In genomic region chr7:70092314-70093303, GRCh38 we compare ENCODE assay signal across 11 cellular contexts.
A peak's percentile ranks its signal among the peaks of the same experiment; 100 is the strongest.
DNase-seq lines count a peak whose midpoint lies in the region; ATAC-seq and TF ChIP-seq lines count a peak whose summit lies in the region.
"Had no signal": no experiment of that assay in that cellular context is flagged by ENCODE, and none has a peak within 500 bp of the region (broad histone marks: within the 10 kb centered on the region; RNA-seq: fewer than 3 reads in every experiment).

No MANE protein-coding gene starts in this region.

- no peak for ATAC-seq in GM23338
- no peak for ATAC-seq in stimulated activated naive B cell treated with anti-CD40 and anti-IgM and Interleukin-4, amounts not matched to agents 10 μg/mL and 1 μg/mL and 100 μg/mL, for 72 hours (replicated peaks)

- H3K36me3 ChIP-seq in BJ (ENCODE audit: control insufficient read depth, insufficient read depth, low read length): no peaks in the 10 kb centered on the region
- H3K36me3 ChIP-seq in GM23338 (ENCODE audit: insufficient read depth): no peaks in the 10 kb centered on the region; the same call in 1 of the 2 replicates
- H3K36me3 ChIP-seq: breast epithelium, upper lobe of left lung had no signal

- H3K4me1 Mint-ChIP-seq in GM23338: peaks cover 18% of the 10 kb centered on the region
- H3K4me1 Mint-ChIP-seq in stimulated activated naive B cell treated with anti-CD40 and anti-IgM and Interleukin-4, amounts not matched to agents 10 μg/mL and 1 μg/mL and 100 μg/mL, for 72 hours: no peaks in the 10 kb centered on the region
- H3K4me1 Mint-ChIP-seq: activated CD4-positive, alpha-beta T cell treated with anti-CD3 and anti-CD28 coated beads, Interleukin-2, amount 10 ng/mL, durations not matched to agents 24 days and 14 days had no signal

- H3K27me3 ChIP-seq in BJ (ENCODE audit: control insufficient read depth, insufficient read depth, low read length): no peaks in the 10 kb centered on the region
- H3K27me3 ChIP-seq in GM23338 (ENCODE audit: insufficient read depth): no peaks in the 10 kb centered on the region
- H3K27me3 ChIP-seq: breast epithelium, upper lobe of left lung had no signal

- TF ChIP-seq CTCF in BJ (IDR thresholded peaks at IDR 0.05; ENCODE audit: insufficient read depth, low read depth, low read length): no peak
- TF ChIP-seq CTCF in astrocyte of the spinal cord (IDR thresholded peaks at IDR 0.05; ENCODE audit: low read depth, low read length): no peak
- no peak for TF ChIP-seq CTCF in GM23338 (conservative IDR thresholded peaks at IDR 0.05; ENCODE audit: low read depth in 2 of 2)

- H4K20me1 ChIP-seq in GM23338 (replicated peaks; ENCODE audit: insufficient read depth): no peaks in the 10 kb centered on the region

- H3K4me3 Mint-ChIP-seq in GM23338: no peak overlapping the region
- H3K4me3 Mint-ChIP-seq in stimulated activated naive B cell treated with anti-CD40 and anti-IgM and Interleukin-4, amounts not matched to agents 10 μg/mL and 1 μg/mL and 100 μg/mL, for 72 hours: no peak overlapping the region
- H3K4me3 Mint-ChIP-seq: activated CD4-positive, alpha-beta T cell treated with anti-CD3 and anti-CD28 coated beads, Interleukin-2, amount 10 ng/mL, durations not matched to agents 24 days and 14 days had no signal

- H3K27me3 Mint-ChIP-seq in GM23338 (ENCODE audit: insufficient read depth, low read depth, poor library complexity): peaks cover 4% of the 10 kb centered on the region
- no peaks in the 10 kb centered on the region for H3K27me3 Mint-ChIP-seq in stimulated activated naive B cell treated with anti-CD40 and anti-IgM and Interleukin-4, amounts not matched to agents 10 μg/mL and 1 μg/mL and 100 μg/mL, for 72 hours
- H3K27me3 Mint-ChIP-seq: activated CD4-positive, alpha-beta T cell treated with anti-CD3 and anti-CD28 coated beads, Interleukin-2, amount 10 ng/mL, durations not matched to agents 24 days and 14 days had no signal

- POLR2A ChIA-PET in BJ (lab: Charles Lee): no interaction called here

- H3K27ac ChIP-seq in GM23338 (ENCODE audit: low read depth): no peak overlapping the region
- H3K27ac ChIP-seq: breast epithelium, upper lobe of left lung had no signal

- no peaks in the 10 kb centered on the region for H3K36me3 Mint-ChIP-seq in GM23338 (ENCODE audit: low read depth)
- peaks cover 3 to 7% of the 10 kb centered on the region in 2 donors for H3K36me3 Mint-ChIP-seq in stimulated activated naive B cell treated with anti-CD40 and anti-IgM and Interleukin-4, amounts not matched to agents 10 μg/mL and 1 μg/mL and 100 μg/mL, for 72 hours

- CTCF ChIA-PET in BJ (lab: Yijun Ruan, JAX): no interaction called here

- no peak overlapping the region for H3K27ac Mint-ChIP-seq in GM23338
- H3K27ac Mint-ChIP-seq in stimulated activated naive B cell treated with anti-CD40 and anti-IgM and Interleukin-4, amounts not matched to agents 10 μg/mL and 1 μg/mL and 100 μg/mL, for 72 hours: no peak overlapping the region
- H3K27ac Mint-ChIP-seq: activated CD4-positive, alpha-beta T cell treated with anti-CD3 and anti-CD28 coated beads, Interleukin-2, amount 10 ng/mL, durations not matched to agents 24 days and 14 days had no signal

- DNase-seq in BJ (ENCODE audit: low read depth): peak; percentile 1
- DNase-seq in NCI-H2029 treated with DMSO at 0.1 percent for 48 hours (lab: John Stamatoyannopoulos, UW): peak; percentile 90
- DNase-seq in astrocyte of the spinal cord (ENCODE audit: low read depth, low spot score): peak; percentile 88
- DNase-seq in myocyte (ENCODE audit: low read depth): peak; percentile 89
- no peak for DNase-seq in GM23338 (ENCODE audit: low spot score)
- no peak for DNase-seq in stimulated activated naive B cell treated with anti-CD40 and anti-IgM and Interleukin-4, amounts not matched to agents 10 μg/mL and 1 μg/mL and 100 μg/mL, for 72 hours
- no peak for DNase-seq in AML-193 (lab: John Stamatoyannopoulos, UW)
- no peak for DNase-seq in central memory CD4-positive, alpha-beta T cell
- DNase-seq: upper lobe of left lung had no signal

- peaks cover 16% of the 10 kb centered on the region for H3K4me1 ChIP-seq in GM23338 (ENCODE audit: insufficient read depth)
- H3K4me1 ChIP-seq: upper lobe of left lung had no signal

- H3K9me3 Mint-ChIP-seq in GM23338: no peaks in the 10 kb centered on the region
- H3K9me3 Mint-ChIP-seq in stimulated activated naive B cell treated with anti-CD40 and anti-IgM and Interleukin-4, amounts not matched to agents 10 μg/mL and 1 μg/mL and 100 μg/mL, for 72 hours: peaks cover 0 to 3% of the 10 kb centered on the region in 2 donors
- H3K9me3 Mint-ChIP-seq: activated CD4-positive, alpha-beta T cell treated with anti-CD3 and anti-CD28 coated beads, Interleukin-2, amount 10 ng/mL, durations not matched to agents 24 days and 14 days had no signal

- no peak overlapping the region for H2AFZ ChIP-seq in GM23338

- H3K4me3 ChIP-seq in BJ (ENCODE audit: low read depth, low read length): no peak overlapping the region
- no peak overlapping the region for H3K4me3 ChIP-seq in astrocyte of the spinal cord (ENCODE audit: low read depth, low read length)
- H3K4me3 ChIP-seq in GM23338: no peak overlapping the region
- H3K4me3 ChIP-seq: upper lobe of left lung had no signal

- in situ Hi-C loops in astrocyte of the spinal cord (cut with HindIII; ENCODE audit: low sequenced_read_pairs): no loop called here

- no peaks in the 10 kb centered on the region for H3K9me2 ChIP-seq in GM23338 (ENCODE audit: insufficient read depth)

- H3F3A ChIP-seq in GM23338 (replicated peaks; ENCODE audit: low read depth): no peaks in the 10 kb centered on the region

- H3K79me2 ChIP-seq in GM23338 (replicated peaks; ENCODE audit: insufficient read depth): no peaks in the 10 kb centered on the region

- no peak overlapping the region for H3K4me2 ChIP-seq in GM23338

TF ChIP-seq in GM23338, 12 proteins besides CTCF, POLR2A, EP300 and RAD21:
- no peak for TF ChIP-seq CREB1 (CRISPR knock-in tag; IDR thresholded peaks at IDR 0.05; ENCODE audit: low read depth)
- TF ChIP-seq, protein P1, sequence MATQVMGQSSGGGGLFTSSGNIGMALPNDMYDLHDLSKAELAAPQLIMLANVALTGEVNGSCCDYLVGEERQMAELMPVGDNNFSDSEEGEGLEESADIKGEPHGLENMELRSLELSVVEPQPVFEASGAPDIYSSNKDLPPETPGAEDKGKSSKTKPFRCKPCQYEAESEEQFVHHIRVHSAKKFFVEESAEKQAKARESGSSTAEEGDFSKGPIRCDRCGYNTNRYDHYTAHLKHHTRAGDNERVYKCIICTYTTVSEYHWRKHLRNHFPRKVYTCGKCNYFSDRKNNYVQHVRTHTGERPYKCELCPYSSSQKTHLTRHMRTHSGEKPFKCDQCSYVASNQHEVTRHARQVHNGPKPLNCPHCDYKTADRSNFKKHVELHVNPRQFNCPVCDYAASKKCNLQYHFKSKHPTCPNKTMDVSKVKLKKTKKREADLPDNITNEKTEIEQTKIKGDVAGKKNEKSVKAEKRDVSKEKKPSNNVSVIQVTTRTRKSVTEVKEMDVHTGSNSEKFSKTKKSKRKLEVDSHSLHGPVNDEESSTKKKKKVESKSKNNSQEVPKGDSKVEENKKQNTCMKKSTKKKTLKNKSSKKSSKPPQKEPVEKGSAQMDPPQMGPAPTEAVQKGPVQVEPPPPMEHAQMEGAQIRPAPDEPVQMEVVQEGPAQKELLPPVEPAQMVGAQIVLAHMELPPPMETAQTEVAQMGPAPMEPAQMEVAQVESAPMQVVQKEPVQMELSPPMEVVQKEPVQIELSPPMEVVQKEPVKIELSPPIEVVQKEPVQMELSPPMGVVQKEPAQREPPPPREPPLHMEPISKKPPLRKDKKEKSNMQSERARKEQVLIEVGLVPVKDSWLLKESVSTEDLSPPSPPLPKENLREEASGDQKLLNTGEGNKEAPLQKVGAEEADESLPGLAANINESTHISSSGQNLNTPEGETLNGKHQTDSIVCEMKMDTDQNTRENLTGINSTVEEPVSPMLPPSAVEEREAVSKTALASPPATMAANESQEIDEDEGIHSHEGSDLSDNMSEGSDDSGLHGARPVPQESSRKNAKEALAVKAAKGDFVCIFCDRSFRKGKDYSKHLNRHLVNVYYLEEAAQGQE (IDR thresholded peaks at IDR 0.05; ENCODE audit: unreplicated experiment): no peak
TF ChIP-seq in GM23338: peak in this region for 0.

Comparison
In these comparisons a context has a peak if more than half of its experiments do, and no peak if none do; other contexts are left out.
1. DNase-seq: peak in BJ (single experiment), NCI-H2029 treated with DMSO at 0.1 percent for 48 hours (single experiment), astrocyte of the spinal cord (single experiment) and myocyte (single experiment); none in GM23338 (single experiment), stimulated activated naive B cell treated with anti-CD40 and anti-IgM and Interleukin-4, amounts not matched to agents 10 μg/mL and 1 μg/mL and 100 μg/mL, for 72 hours (single experiment), AML-193 (0 of 2) and central memory CD4-positive, alpha-beta T cell (single experiment).